In the genomic region with DNA sequence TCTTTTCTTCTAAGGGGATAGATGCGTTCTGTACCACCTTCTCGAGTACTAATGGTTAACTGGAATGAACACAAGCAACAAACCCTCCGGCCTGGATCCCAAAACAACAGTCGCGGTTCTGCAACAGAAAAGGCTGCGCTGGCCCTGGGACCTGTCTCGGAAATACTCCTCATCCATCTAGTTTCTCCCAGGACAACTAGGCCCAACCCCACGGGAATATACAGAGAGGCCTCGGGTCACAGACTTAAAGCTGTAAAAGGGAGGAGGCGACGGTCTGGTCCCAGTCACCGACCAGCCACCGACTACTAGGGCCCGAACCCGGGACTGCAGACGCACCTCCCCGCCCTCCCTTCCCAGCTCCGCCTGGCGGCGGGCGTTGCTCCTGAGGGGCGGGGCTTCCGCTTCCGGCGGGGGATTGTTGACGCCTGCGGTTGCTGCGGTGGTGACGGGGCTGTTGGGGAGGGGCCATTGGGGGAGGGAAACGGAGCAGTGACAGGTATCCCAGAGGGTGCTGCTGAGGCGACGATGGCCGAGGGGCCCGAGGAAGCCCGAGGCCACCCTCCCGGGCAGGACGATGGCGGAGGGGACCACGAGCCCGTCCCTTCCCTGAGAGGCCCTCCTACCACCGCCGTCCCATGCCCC, we compare ENCODE assay signal across 8 cellular contexts. TPM values are rescaled to one million over a fixed set of nuclear protein-coding genes. Genes with fewer than 3 reads are reported as not detected.
DNase-seq lines count a peak whose midpoint lies in the region; ATAC-seq and TF ChIP-seq lines count a peak whose summit lies in the region.

A gene with protein sequence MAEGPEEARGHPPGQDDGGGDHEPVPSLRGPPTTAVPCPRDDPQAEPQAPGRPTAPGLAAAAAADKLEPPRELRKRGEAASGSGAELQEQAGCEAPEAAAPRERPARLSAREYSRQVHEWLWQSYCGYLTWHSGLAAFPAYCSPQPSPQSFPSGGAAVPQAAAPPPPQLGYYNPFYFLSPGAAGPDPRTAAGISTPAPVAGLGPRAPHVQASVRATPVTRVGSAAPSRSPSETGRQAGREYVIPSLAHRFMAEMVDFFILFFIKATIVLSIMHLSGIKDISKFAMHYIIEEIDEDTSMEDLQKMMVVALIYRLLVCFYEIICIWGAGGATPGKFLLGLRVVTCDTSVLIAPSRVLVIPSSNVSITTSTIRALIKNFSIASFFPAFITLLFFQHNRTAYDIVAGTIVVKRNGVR (plus strand): TSS at position 418 of the 642 bp plus-strand sequence. CDS start 108 bp downstream, at position 526.

- peak; percentile 32 for TF ChIP-seq CTCF in colonic mucosa (IDR thresholded peaks at IDR 0.05)

- DNase-seq in GM19238 (ENCODE audit: insufficient read length, low spot score), result peak; percentile 80
- peak; percentile 92 for DNase-seq in NCI-H510A (lab: John Stamatoyannopoulos, UW)
- peak; percentile 98 for DNase-seq in activated CD4-positive, alpha-beta T cell treated with anti-CD3 and anti-CD28 coated beads for 48 hours
- peak; percentile 99 for DNase-seq in colonic mucosa
- peak; percentile 92 to 94 for DNase-seq in stimulated activated CD4-positive, alpha-beta T cell treated with anti-CD3 and anti-CD28 coated beads, Interleukin-1b, Interleukin-23, amount 100 ng/mL, for 4 hours (ENCODE audit: low read depth in 2 of 2)

- peak within 1 kb of the TSS; percentile 77 to 96 (median 86) for H3K4me3 ChIP-seq in BLaER1 treated with 17β-estradiol and CSF1 and Interleukin-3, amounts not matched to agents 10 nM and 100 nM
- peak within 1 kb of the TSS; percentile 94 for H3K4me3 ChIP-seq in colonic mucosa

- intact Hi-C loops in colonic mucosa (cut with DNase I), result loop anchor here (10.0 kb wide), 2 partner anchors 55 to 105 kb away; a partner anchor contains a TSS

- peaks cover 26 to 41% (median 35%) of the 10 kb centered on the region in 10 experiments for H3K4me1 ChIP-seq in BLaER1 treated with 17β-estradiol and CSF1 and Interleukin-3, amounts not matched to agents 10 nM and 100 nM
- H3K4me1 ChIP-seq in colonic mucosa, result peaks cover 17% of the 10 kb centered on the region

- ATAC-seq in HG03439 (IDR thresholded peaks at IDR 0.05; ENCODE audit: unreplicated experiment), result peak; percentile 79

- H4K20me1 ChIP-seq in BLaER1 treated with 17β-estradiol and CSF1 and Interleukin-3, amounts not matched to agents 10 nM and 100 nM, result peaks cover 0 to 27% (median 6%) of the 10 kb centered on the region in 11 experiments; a peak in 7 of 22 replicates

- peak within 1 kb of the TSS; percentile 76 to 95 (median 90) for H3K4me2 ChIP-seq in BLaER1 treated with 17β-estradiol and CSF1 and Interleukin-3, amounts not matched to agents 10 nM and 100 nM

- H3K27ac ChIP-seq in BLaER1 treated with 17β-estradiol and CSF1 and Interleukin-3, amounts not matched to agents 10 nM and 100 nM, result peak within 1 kb of the TSS; percentile 89 to 98 (median 95)
- H3K27ac ChIP-seq in colonic mucosa (peak within 1 kb of the TSS; percentile 96), layer of hippocampus (ENCODE audit: low read depth, low read length) (peak within 1 kb of the TSS; percentile 88)

- H3K36me3 ChIP-seq in BLaER1 treated with 17β-estradiol and CSF1 and Interleukin-3, amounts not matched to agents 10 nM and 100 nM, result peaks cover 0 to 26% (median 20%) of the 10 kb centered on the region in 11 experiments; a peak in 20 of 22 replicates
- H3K36me3 ChIP-seq in colonic mucosa, result no peaks in the 10 kb centered on the region

- peaks cover 0 to 22% (median 6%) of the 10 kb centered on the region in 11 experiments; a peak in 10 of 22 replicates for H3K9me3 ChIP-seq in BLaER1 treated with 17β-estradiol and CSF1 and Interleukin-3, amounts not matched to agents 10 nM and 100 nM (replicated peaks in 1 of 11)
- no peaks in the 10 kb centered on the region for H3K9me3 ChIP-seq in colonic mucosa

- peak within 1 kb of the TSS; percentile 87 to 96 (median 95) for H3K9ac ChIP-seq in BLaER1 treated with 17β-estradiol and CSF1 and Interleukin-3, amounts not matched to agents 10 nM and 100 nM
- peak within 1 kb of the TSS; percentile 90 to 94 for H3K9ac ChIP-seq in colonic mucosa (ENCODE audit: low read depth in 2 of 2, low read length in 2 of 2)

- no peaks in the 10 kb centered on the region for H3K27me3 ChIP-seq in BLaER1 treated with 17β-estradiol and CSF1 and Interleukin-3, amounts not matched to agents 10 nM and 100 nM
- H3K27me3 ChIP-seq in colonic mucosa, result no peaks in the 10 kb centered on the region
- H3K27me3 ChIP-seq in layer of hippocampus (ENCODE audit: control insufficient read depth, insufficient read depth, low read length), result no peaks in the 10 kb centered on the region

RNA-seq across cellular contexts. Expression of the gene that starts here (rescaled TPM):
- 10 to 100 TPM; 23.6 to 47.9 TPM for total RNA-seq in colonic mucosa

Comparison
In these comparisons a context has a peak if more than half of its experiments do, and no peak if none do; other contexts are left out.
1. Peak in every context shown above with its lines: DNase-seq, ATAC-seq, H3K4me3 ChIP-seq and H3K27ac ChIP-seq.